24 cellular contexts compared by ENCODE assay signal in the genomic region with DNA sequence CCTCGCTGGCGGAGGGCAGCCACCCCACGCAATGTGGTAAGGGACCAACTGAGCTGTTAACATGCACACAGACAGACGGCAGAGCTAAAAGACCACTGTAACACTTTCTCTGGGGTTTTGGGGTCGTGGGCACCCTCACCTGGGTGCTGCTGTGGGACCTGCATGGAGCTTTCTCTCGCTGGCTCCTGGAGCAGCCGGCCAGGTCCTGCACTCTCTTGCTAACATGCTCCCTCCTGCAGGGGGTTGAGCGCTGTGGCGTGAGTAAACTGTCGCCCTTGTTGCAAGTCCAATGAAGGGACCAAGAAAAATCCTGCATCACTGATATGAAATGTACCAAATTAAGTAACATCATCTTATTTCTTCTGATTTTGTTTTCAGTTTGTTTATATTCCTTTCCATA.
A peak's percentile ranks its signal among the peaks of the same experiment; 100 is the strongest.
DNase-seq lines count a peak whose midpoint lies in the region; ATAC-seq, FAIRE-seq and TF ChIP-seq lines count a peak whose summit lies in the region.
"Had no signal": no experiment of that assay in that cellular context is flagged by ENCODE, and none has a peak within 500 bp of the region (broad histone marks: within the 10 kb centered on the region; RNA-seq: fewer than 3 reads in every experiment).

No MANE protein-coding gene starts in this region.

- no peak for FAIRE-seq in kidney (lab: Jason Lieb, UNC)
- FAIRE-seq: A204.1, GM12878, GM19239, HepG2 had no signal

- TF ChIP-seq POLR2A in spleen (IDR thresholded peaks at IDR 0.05), result no peak
- TF ChIP-seq POLR2A in testis (IDR thresholded peaks at IDR 0.05), result no peak

- H3K27ac ChIP-seq in RWPE1 (peak overlapping the region; percentile 28), kidney (ENCODE audit: low read depth in 2 of 2, low read length in 2 of 2) (no peak overlapping the region), spleen (no peak overlapping the region), testis (no peak overlapping the region)
- H3K27ac ChIP-seq: GM23248 had no signal

- H3K36me3 ChIP-seq in kidney (ENCODE audit: control insufficient read depth in 1 of 2, insufficient read depth in 2 of 2, low read length in 2 of 2) (no peaks in the 10 kb centered on the region), spleen (peaks cover 0 to 12% (median 8%) of the 10 kb centered on the region in 6 donors), testis (ENCODE audit: low read depth, missing control alignments) (no peaks in the 10 kb centered on the region)
- H3K36me3 ChIP-seq: BE2C had no signal

- TF ChIP-seq CTCF in RWPE1 (conservative IDR thresholded peaks at IDR 0.05; ENCODE audit: low read depth), result no peak
- TF ChIP-seq CTCF in kidney (IDR thresholded peaks at IDR 0.05; ENCODE audit: borderline replicate concordance, extremely low read depth, insufficient read depth), result no peak
- TF ChIP-seq CTCF in spleen (IDR thresholded peaks at IDR 0.05 in 8 of 11, conservative IDR thresholded peaks at IDR 0.05 in 3 of 11), result no peak
- TF ChIP-seq CTCF in testis (IDR thresholded peaks at IDR 0.05), result no peak

- ATAC-seq in HG03159 (IDR thresholded peaks at IDR 0.05; ENCODE audit: unreplicated experiment), result no peak
- ATAC-seq: GM12878, HCT116, HepG2 had no signal

- WGBS in spleen, 5 donors, result 92 to 100% (median 94%) methylated on average over 10 of the region's 10 CpGs
- 84 to 89% methylated on average over 10 of the region's 10 CpGs for WGBS in testis, 2 donors

- H3K9me3 ChIP-seq in kidney (ENCODE audit: control insufficient read depth in 1 of 2, low read length in 2 of 2), result no peaks in the 10 kb centered on the region
- H3K9me3 ChIP-seq in spleen, result no peaks in the 10 kb centered on the region
- no peaks in the 10 kb centered on the region for H3K9me3 ChIP-seq in testis
- H3K9me3 ChIP-seq: BE2C had no signal

- H3K9ac ChIP-seq in kidney (ENCODE audit: low read length in 2 of 2), result no peak overlapping the region
- H3K9ac ChIP-seq: GM23248 had no signal

- DNase-seq in RWPE1 (ENCODE audit: low spot score) (no peak), kidney (peak; percentile 49), spleen (peak; percentile 55), testis (no peak), HT-29 (ENCODE audit: low spot score) (no peak), cerebellar cortex (ENCODE audit: low spot score) (no peak)
- DNase-seq: ACHN; BE2C; C1 segment of cervical spinal cord; CD4-positive, CD25-positive, alpha-beta regulatory T cell; CD8-positive, alpha-beta memory T cell; COR-L47; DMS 273 treated with DMSO at 0.1 percent for 48 hours; DMS53; DND-41; EL; GM23248; HFFc6 had no signal

- CTCF ChIA-PET in RWPE1 (lab: Yijun Ruan, JAX), result interaction anchor here (0.6 to 0.9 kb wide), 4 partner anchors 300 to 852 kb away, joined by 3 read pairs; no protein-coding TSS in a partner anchor

- no peaks in the 10 kb centered on the region for H3K4me1 ChIP-seq in kidney (ENCODE audit: control insufficient read depth in 1 of 2, insufficient read depth in 1 of 2, low read depth in 1 of 2, low read length in 2 of 2)
- H3K4me1 ChIP-seq in spleen, result peaks cover 0 to 30% (median 7%) of the 10 kb centered on the region in 6 donors
- H3K4me1 ChIP-seq in testis, result no peaks in the 10 kb centered on the region
- H3K4me1 ChIP-seq: BE2C had no signal

- no peak overlapping the region for H3K4me3 ChIP-seq in kidney (ENCODE audit: low read length in 2 of 2)
- H3K4me3 ChIP-seq in spleen, result no peak overlapping the region
- H3K4me3 ChIP-seq in testis, result no peak overlapping the region
- H3K4me3 ChIP-seq: GM12878, GM23248 had no signal

- no peaks in the 10 kb centered on the region for H3K27me3 ChIP-seq in spleen (replicated peaks in 1 of 7)
- H3K27me3 ChIP-seq in testis, result no peaks in the 10 kb centered on the region
- H3K27me3 ChIP-seq: BE2C had no signal

- POLR2A ChIA-PET in RWPE1 (lab: Yijun Ruan, JAX; ENCODE audit: low non-redundant PET), result no interaction called here

- intact Hi-C loops in kidney (cut with DNase I), result no loop called here
- intact Hi-C loops in spleen (cut with DNase I; ENCODE audit: low total_unique reads), result loop anchor here (10.0 kb wide), 1 partner anchor 992 kb away; a partner anchor contains a TSS
- intact Hi-C loops in testis (cut with DNase I; ENCODE audit: low total_unique reads), result loop anchor here (10.0 kb wide), 1 partner anchor 992 kb away; a partner anchor contains a TSS

Comparison
In these comparisons a context has a peak if more than half of its experiments do, and no peak if none do; other contexts are left out.
1. DNase-seq: peak in kidney (single experiment) and spleen (single experiment); none in RWPE1 (single experiment), testis (single experiment), HT-29 (single experiment) and cerebellar cortex (single experiment).